Comparison of ENCODE assay signal across 19 cellular contexts in genomic region chr9:4155224-4156026, GRCh38.
DNase-seq lines count a peak whose midpoint lies in the region; ATAC-seq, FAIRE-seq and TF ChIP-seq lines count a peak whose summit lies in the region.
"Had no signal": no experiment of that assay in that cellular context is flagged by ENCODE, and none has a peak within 500 bp of the region (broad histone marks: within the 10 kb centered on the region; RNA-seq: fewer than 3 reads in every experiment).

No MANE protein-coding gene starts in this region.

- no peak for TF ChIP-seq POLR2A in A549 (IDR thresholded peaks at IDR 0.05; ENCODE audit: low read length)
- no peak for TF ChIP-seq POLR2A in HCT116 (IDR thresholded peaks at IDR 0.05; ENCODE audit: borderline replicate concordance, extremely low read depth, insufficient read depth, insufficient read length)
- no peak for TF ChIP-seq POLR2A in K562 (conservative IDR thresholded peaks at IDR 0.05)

- H3K36me3 ChIP-seq in HCT116 (ENCODE audit: control insufficient read depth in 1 of 2, insufficient read depth in 2 of 2, low read length in 2 of 2) (no peaks in the 10 kb centered on the region), K562 (ENCODE audit: control insufficient read depth, insufficient read depth, low read length) (no peaks in the 10 kb centered on the region)

- H3K4me3 ChIP-seq in A549 (peak overlapping the region; percentile 16; the same call in 2 of the 3 replicates), HCT116 (replicated peaks in 1 of 2; ENCODE audit: low read depth in 1 of 2, low read length in 2 of 2) (no peak overlapping the region), K562 (no peak overlapping the region)

- FAIRE-seq in A549 (lab: Jason Lieb, UNC) (peak; percentile 77), K562 (lab: Jason Lieb, UNC) (no peak)

- H3K9ac ChIP-seq in HCT116 (ENCODE audit: low read length) = no peak overlapping the region
- H3K9ac ChIP-seq in K562 (ENCODE audit: insufficient read depth in 1 of 2, low read depth in 2 of 2, low read length in 2 of 2) = no peak overlapping the region

- H3K9me2 ChIP-seq in HCT116 (ENCODE audit: insufficient read depth) = no peaks in the 10 kb centered on the region

- TF ChIP-seq CTCF in A549 (IDR thresholded peaks at IDR 0.05) (no peak), HCT116 (IDR thresholded peaks at IDR 0.05 in 2 of 3, conservative IDR thresholded peaks at IDR 0.05 in 1 of 3; ENCODE audit: borderline replicate concordance in 1 of 3, insufficient read depth in 1 of 3, low read depth in 2 of 3, low read length in 2 of 3) (no peak), K562 (IDR thresholded peaks at IDR 0.05 in 2 of 3, conservative IDR thresholded peaks at IDR 0.05 in 1 of 3; ENCODE audit: insufficient read depth in 2 of 3, low read depth in 1 of 3, low read length in 3 of 3) (no peak)

- no peaks in the 10 kb centered on the region for H4K20me1 ChIP-seq in HCT116 (ENCODE audit: insufficient read depth)
- H4K20me1 ChIP-seq in K562 (replicated peaks; ENCODE audit: control insufficient read depth, insufficient read depth, low read length) = no peaks in the 10 kb centered on the region

- RAD21 ChIA-PET in HCT116 (lab: Charles Lee; ENCODE audit: low non-redundant PET in 1 of 2, low total read pairs in 2 of 2, uncharacterized antibody in 2 of 2, unreplicated experiment in 2 of 2) = no interaction called here

- peak; percentile 78 to 89 for ATAC-seq in A549
- ATAC-seq in HCT116 = no peak
- no peak for ATAC-seq in K562
- no peak for ATAC-seq in HG02759 (IDR thresholded peaks at IDR 0.05; ENCODE audit: unreplicated experiment)
- ATAC-seq: SK-N-SH treated with all-trans-retinoic acid at 6 μM for 48 hours had no signal

- BruUV-seq in HCT116 (replicated peaks; lab: Mats Ljungman, UMichigan) = no TSS peak
- no TSS peak for BruUV-seq in K562 (replicated peaks; lab: Mats Ljungman, UMichigan)

- TF ChIP-seq EP300 in A549 (IDR thresholded peaks at IDR 0.05) (peak; percentile 97 to 99), K562 (IDR thresholded peaks at IDR 0.05; ENCODE audit: low read length) (no peak)

- no peaks in the 10 kb centered on the region for H3K79me2 ChIP-seq in HCT116 (ENCODE audit: insufficient read depth, low read length)
- H3K79me2 ChIP-seq in K562 (ENCODE audit: control insufficient read depth, insufficient read depth, low read length) = no peaks in the 10 kb centered on the region

- H3K4me2 ChIP-seq in A549 (peak overlapping the region; percentile 73), HCT116 (ENCODE audit: low read length) (no peak overlapping the region), K562 (ENCODE audit: insufficient read depth, low read length) (no peak overlapping the region)

- H3K9me3 ChIP-seq in A549 (no peaks in the 10 kb centered on the region), HCT116 (ENCODE audit: control insufficient read depth in 1 of 2, insufficient read depth in 1 of 2, low read depth in 1 of 2, low read length in 2 of 2) (no peaks in the 10 kb centered on the region), K562 (replicated peaks; ENCODE audit: control insufficient read depth, insufficient read depth, low read depth, low read length) (no peaks in the 10 kb centered on the region)

- intact Hi-C loops in HCT116 (cut with micrococcal nuclease) = no loop called here
- intact Hi-C loops in K562 (cut with micrococcal nuclease) = no loop called here

- DNase-seq in A549 (ENCODE audit: low read depth in 1 of 2, low spot score in 1 of 2) (peak in 1 of 2 experiments; percentile 91), HCT116 (ENCODE audit: low read depth, low spot score) (no peak), K562 (ENCODE audit: extremely low read depth in 1 of 4, low spot score in 3 of 4) (no peak), left kidney (ENCODE audit: low read depth, low spot score) (peak; percentile 44), COR-L47 (lab: John Stamatoyannopoulos, UW) (no peak), NK-92 (lab: John Stamatoyannopoulos, UW; ENCODE audit: unreplicated experiment) (no peak)
- DNase-seq in activated T-cell treated with anti-CD3 and anti-CD28 coated beads, Interleukin-2, amount 50 U/mL, for 48 hours = no peak
- DNase-seq: DMS79, H7, MV-4-11, NCI-H1417 treated with DMSO at 0.1 percent for 48 hours, NCI-H1930, NCI-H2171, NCI-H446, NCI-H82, SHP77 treated with DMSO at 0.1 percent for 48 hours had no signal

- in situ Hi-C loops in K562 (cut with MboI) = no loop called here

- TF ChIP-seq RAD21 in A549 (conservative IDR thresholded peaks at IDR 0.05 in 1 of 2, IDR thresholded peaks at IDR 0.05 in 1 of 2) = peak; percentile 8 to 64; a peak in 3 of 5 replicates
- TF ChIP-seq RAD21 in HCT116 (IDR thresholded peaks at IDR 0.05; ENCODE audit: low read depth) = no peak
- TF ChIP-seq RAD21 in K562 (CRISPR knock-in tag; conservative IDR thresholded peaks at IDR 0.05 in 1 of 2, IDR thresholded peaks at IDR 0.05 in 1 of 2) = no peak

- no peaks in the 10 kb centered on the region for H3K9me1 ChIP-seq in K562 (ENCODE audit: control insufficient read depth, insufficient read depth, low read length)

- H3K27me3 ChIP-seq in HCT116 (ENCODE audit: insufficient read depth, low read length) (no peaks in the 10 kb centered on the region), K562 (ENCODE audit: control insufficient read depth in 2 of 2, insufficient read depth in 2 of 2, low read length in 2 of 2) (no peaks in the 10 kb centered on the region)

- 3% methylated on average over 14 of the region's 14 CpGs for WGBS in A549 (ENCODE audit: missing lambda C conversion rate)
- WGBS in K562 (ENCODE audit: insufficient coverage, low coverage, missing lambda C conversion rate) = 5% methylated on average over 14 of the region's 14 CpGs

- H2AFZ ChIP-seq in HCT116 (ENCODE audit: low read depth, low read length, poor library complexity, severe bottlenecking) (no peak overlapping the region), K562 (ENCODE audit: low read depth, low read length) (no peak overlapping the region)

- CTCF ChIA-PET in A549 (lab: Yijun Ruan, JAX) = no interaction called here
- CTCF ChIA-PET in HCT116 (lab: Charles Lee) = no interaction called here
- CTCF ChIA-PET in K562 (lab: Yijun Ruan, JAX; ENCODE audit: low intra/inter-chr PET ratio) = no interaction called here

- H3K27ac ChIP-seq in A549 (peak overlapping the region; percentile 80 to 92), HCT116 (ENCODE audit: low read depth, low read length) (no peak overlapping the region), K562 (ENCODE audit: extremely low read depth, low read depth, low read length) (no peak overlapping the region)
- H3K27ac ChIP-seq: C4-2B had no signal

- POLR2A ChIA-PET in A549 (lab: Yijun Ruan, JAX) (no interaction called here), HCT116 (lab: Charles Lee) (no interaction called here), K562 (lab: Yijun Ruan, JAX) (interaction anchor here (0.6 kb wide), 1 partner anchor 1312 kb away, joined by 3 read pairs; the partner anchor contains the start of gene PUM3)

- H3K4me1 ChIP-seq in A549 (peaks cover 75% of the 10 kb centered on the region), HCT116 (ENCODE audit: control insufficient read depth in 1 of 2, insufficient read depth in 2 of 2, low read length in 2 of 2) (no peaks in the 10 kb centered on the region), K562 (replicated peaks in 1 of 2; ENCODE audit: control insufficient read depth in 2 of 2, insufficient read depth in 2 of 2, low read length in 2 of 2) (no peaks in the 10 kb centered on the region)

TF ChIP-seq in A549, 52 proteins besides CTCF, POLR2A, EP300 and RAD21 (continues in another document):
- TF ChIP-seq SREBF2 (IDR thresholded peaks at IDR 0.05) (no peak), RCOR1 (IDR thresholded peaks at IDR 0.05; ENCODE audit: low read depth, low read length) (no peak), E2F6 (IDR thresholded peaks at IDR 0.05; ENCODE audit: borderline replicate concordance, low read depth) (no peak)

TF ChIP-seq in HCT116, 20 proteins besides CTCF, POLR2A, EP300 and RAD21:
- TF ChIP-seq YY1 (IDR thresholded peaks at IDR 0.05; ENCODE audit: extremely low read depth, insufficient replicate concordance, low read depth, low read length) = no peak
- peak; percentile 33; the same call in 1 of the 2 replicates for TF ChIP-seq CEBPB (IDR thresholded peaks at IDR 0.05; ENCODE audit: low read depth)
- TF ChIP-seq EGR1 (IDR thresholded peaks at IDR 0.05; ENCODE audit: low read depth) = no peak

TF ChIP-seq in K562, 482 proteins besides CTCF, POLR2A, EP300 and RAD21:
- TF ChIP-seq NRF1 (conservative IDR thresholded peaks at IDR 0.05 in 1 of 2, IDR thresholded peaks at IDR 0.05 in 1 of 2) (no peak), CEBPG (CRISPR knock-in tag; IDR thresholded peaks at IDR 0.05) (no peak), CEBPG (tag; conservative IDR thresholded peaks at IDR 0.05 in 1 of 2, IDR thresholded peaks at IDR 0.05 in 1 of 2) (peak; percentile 56 to 88; a peak in 3 of 4 replicates), FOSL1 (tag; conservative IDR thresholded peaks at IDR 0.05) (0 out of 2 replicates have a peak, but pooled peaks have one; percentile 24), ZSCAN32 (CRISPR knock-in tag; IDR thresholded peaks at IDR 0.05) (no peak)
- TF ChIP-seq, protein P1, sequence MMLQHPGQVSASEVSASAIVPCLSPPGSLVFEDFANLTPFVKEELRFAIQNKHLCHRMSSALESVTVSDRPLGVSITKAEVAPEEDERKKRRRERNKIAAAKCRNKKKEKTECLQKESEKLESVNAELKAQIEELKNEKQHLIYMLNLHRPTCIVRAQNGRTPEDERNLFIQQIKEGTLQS (IDR thresholded peaks at IDR 0.05) = peak; percentile 58; the same call in 1 of the 2 replicates
- TF ChIP-seq, protein P1 (CRISPR knock-in tag; conservative IDR thresholded peaks at IDR 0.05) = no peak

Comparison
In these comparisons a context has a peak if more than half of its experiments do, and no peak if none do; other contexts are left out.
1. ATAC-seq: peak in A549 (2 of 2); none in HCT116 (single experiment), K562 (single experiment) and HG02759 (single experiment).
2. H3K27ac ChIP-seq: peak in A549 (2 of 2); none in HCT116 (single experiment) and K562 (single experiment).
3. Of the 35 proteins assayed by ChIP-seq in both K562 and A549: peak only in K562: none; only in A549: CEBPB, EP300, JUN, JUNB, MAFK, MAX and 2 more; in both: none; in neither: 27.